8 cellular contexts compared by ENCODE assay signal in the genomic region with DNA sequence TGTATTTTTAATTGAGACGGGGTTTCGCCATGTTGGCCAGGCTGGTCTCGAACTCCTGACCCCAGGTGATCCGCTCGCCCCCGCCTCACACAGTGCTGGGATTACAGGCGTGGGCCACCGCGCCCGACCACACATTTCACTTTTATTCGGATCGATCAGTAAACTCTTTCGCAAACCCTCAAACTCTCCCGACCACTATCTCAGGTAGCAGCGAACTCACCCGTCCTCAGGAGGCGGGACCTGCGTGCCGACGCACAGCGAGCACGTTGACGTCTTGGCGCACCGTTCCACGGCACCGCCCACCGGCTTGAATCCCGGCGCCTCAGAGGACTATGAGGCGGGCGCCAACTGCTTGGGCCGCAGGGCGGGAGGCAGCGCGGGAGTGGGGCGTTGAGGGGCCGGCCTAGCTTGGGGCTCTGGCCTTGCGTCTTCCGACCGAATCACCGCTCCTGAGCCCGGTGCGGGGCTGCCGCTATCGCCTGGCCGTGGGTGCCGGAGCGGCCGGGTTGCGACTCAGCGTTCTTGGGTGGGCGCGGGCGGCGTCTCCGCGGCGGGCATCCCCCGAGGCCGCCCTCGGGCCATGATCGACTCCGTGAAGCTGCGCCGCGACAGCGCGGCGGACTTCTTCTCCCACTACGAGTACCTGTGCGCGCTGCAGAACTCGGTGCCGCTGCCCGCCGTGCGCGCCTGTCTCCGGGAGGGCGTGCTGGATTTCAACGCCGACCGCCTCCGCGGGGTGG. TPM values are rescaled to one million over a fixed set of nuclear protein-coding genes. Genes with fewer than 3 reads are reported as not detected.
DNase-seq lines count a peak whose midpoint lies in the region; ATAC-seq and TF ChIP-seq lines count a peak whose summit lies in the region.

A gene with protein sequence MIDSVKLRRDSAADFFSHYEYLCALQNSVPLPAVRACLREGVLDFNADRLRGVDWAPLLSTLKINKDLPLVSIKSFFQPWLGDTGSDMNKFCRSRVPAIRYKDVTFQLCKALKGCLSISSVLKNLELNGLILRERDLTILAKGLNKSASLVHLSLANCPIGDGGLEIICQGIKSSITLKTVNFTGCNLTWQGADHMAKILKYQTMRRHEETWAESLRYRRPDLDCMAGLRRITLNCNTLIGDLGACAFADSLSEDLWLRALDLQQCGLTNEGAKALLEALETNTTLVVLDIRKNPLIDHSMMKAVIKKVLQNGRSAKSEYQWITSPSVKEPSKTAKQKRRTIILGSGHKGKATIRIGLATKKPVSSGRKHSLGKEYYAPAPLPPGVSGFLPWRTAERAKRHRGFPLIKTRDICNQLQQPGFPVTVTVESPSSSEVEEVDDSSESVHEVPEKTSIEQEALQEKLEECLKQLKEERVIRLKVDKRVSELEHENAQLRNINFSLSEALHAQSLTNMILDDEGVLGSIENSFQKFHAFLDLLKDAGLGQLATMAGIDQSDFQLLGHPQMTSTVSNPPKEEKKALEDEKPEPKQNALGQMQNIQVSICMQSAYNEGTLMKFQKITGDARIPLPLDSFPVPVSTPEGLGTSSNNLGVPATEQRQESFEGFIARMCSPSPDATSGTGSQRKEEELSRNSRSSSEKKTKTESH (plus strand): TSS at position 305 of the 740 bp plus-strand sequence. CDS start 276 bp downstream, at position 581.

- peak within 1 kb of the TSS; percentile 81 for H3K27ac ChIP-seq in GM23338 (ENCODE audit: low read depth)

- ATAC-seq in GM23338 (peak; percentile 95), natural killer cell (peak; percentile 78 to 90 (median 81))

- DNase-seq in EL (peak; percentile 93), GM23338 (ENCODE audit: low spot score) (peak; percentile 98), Kasumi-1 (lab: John Stamatoyannopoulos, UW) (peak; percentile 86 to 87), fibroblast of peridontal ligament (ENCODE audit: extremely low read depth) (peak; percentile 85), natural killer cell (peak; percentile 82)
- peak; percentile 86 for DNase-seq in activated T-helper 2 cell treated with anti-CD3 and anti-CD28 coated beads, Interferon-gamma antibody, Interleukin-2, Interleukin-4, amounts not matched to agents 10 μg/mL and 5 μg/mL and 100 μg/mL, durations not matched to agents 14 hours and 24 hours and 36 hours (ENCODE audit: low spot score)
- peak; percentile 66 to 84 (median 75) for DNase-seq in stimulated activated naive CD4-positive, alpha-beta T cell (lab: John Stamatoyannopoulos, UW)

- H3K79me2 ChIP-seq in GM23338 (replicated peaks; ENCODE audit: insufficient read depth) = peaks cover 24% of the 10 kb centered on the region

- H2AFZ ChIP-seq in GM23338 = peak within 1 kb of the TSS; percentile 92

- peaks cover 9% of the 10 kb centered on the region for H3K27me3 Mint-ChIP-seq in GM23338 (ENCODE audit: insufficient read depth, low read depth, poor library complexity)
- no peaks in the 10 kb centered on the region for H3K27me3 Mint-ChIP-seq in activated T-helper 2 cell treated with anti-CD3 and anti-CD28 coated beads, Interferon-gamma antibody, Interleukin-2, Interleukin-4, amounts not matched to agents 10 μg/mL and 5 μg/mL and 100 μg/mL, durations not matched to agents 14 hours and 24 hours and 36 hours (ENCODE audit: low read depth)
- no peaks in the 10 kb centered on the region for H3K27me3 Mint-ChIP-seq in natural killer cell (ENCODE audit: low read depth in 2 of 2)

- H3K4me1 Mint-ChIP-seq in GM23338 = peaks cover 18% of the 10 kb centered on the region
- peaks cover 35% of the 10 kb centered on the region for H3K4me1 Mint-ChIP-seq in activated T-helper 2 cell treated with anti-CD3 and anti-CD28 coated beads, Interferon-gamma antibody, Interleukin-2, Interleukin-4, amounts not matched to agents 10 μg/mL and 5 μg/mL and 100 μg/mL, durations not matched to agents 14 hours and 24 hours and 36 hours (ENCODE audit: low read depth)
- H3K4me1 Mint-ChIP-seq in natural killer cell = peaks cover 43 to 48% of the 10 kb centered on the region in 2 donors

- H4K20me1 ChIP-seq in GM23338 (replicated peaks; ENCODE audit: insufficient read depth) = 0 out of 2 replicates have a peak, but pooled peaks cover 10% of the 10 kb centered on the region

- H3K9me3 Mint-ChIP-seq in GM23338 (no peaks in the 10 kb centered on the region; the same call in 2 of the 3 replicates), natural killer cell (no peaks in the 10 kb centered on the region)
- no peaks in the 10 kb centered on the region for H3K9me3 Mint-ChIP-seq in activated T-helper 2 cell treated with anti-CD3 and anti-CD28 coated beads, Interferon-gamma antibody, Interleukin-2, Interleukin-4, amounts not matched to agents 10 μg/mL and 5 μg/mL and 100 μg/mL, durations not matched to agents 14 hours and 24 hours and 36 hours

- peak within 1 kb of the TSS; percentile 97 for H3K4me3 ChIP-seq in GM23338

- H3K4me1 ChIP-seq in GM23338 (ENCODE audit: insufficient read depth) = peaks cover 7% of the 10 kb centered on the region; the same call in 1 of the 2 replicates

- peak within 1 kb of the TSS; percentile 98 for H3K27ac Mint-ChIP-seq in GM23338
- H3K27ac Mint-ChIP-seq in activated T-helper 2 cell treated with anti-CD3 and anti-CD28 coated beads, Interferon-gamma antibody, Interleukin-2, Interleukin-4, amounts not matched to agents 10 μg/mL and 5 μg/mL and 100 μg/mL, durations not matched to agents 14 hours and 24 hours and 36 hours = peak within 1 kb of the TSS; percentile 87
- H3K27ac Mint-ChIP-seq in natural killer cell = peak within 1 kb of the TSS in 1 of 2 donors; percentile 98

- peak; percentile 93 for TF ChIP-seq POLR2A in Raji (IDR thresholded peaks at IDR 0.05; ENCODE audit: insufficient read depth, low read depth, low read length)

- peak within 1 kb of the TSS; percentile 82 for H3K4me2 ChIP-seq in GM23338

- H3F3A ChIP-seq in GM23338 (replicated peaks; ENCODE audit: low read depth) = no peaks in the 10 kb centered on the region; the same call in 1 of the 2 replicates

- intact Hi-C loops in activated T-helper 2 cell treated with anti-CD3 and anti-CD28 coated beads, Interferon-gamma antibody, Interleukin-2, Interleukin-4, amounts not matched to agents 10 μg/mL and 5 μg/mL and 100 μg/mL, durations not matched to agents 14 hours and 24 hours and 36 hours (cut with micrococcal nuclease) = loop anchor here (2.0 to 10.0 kb wide), 2 partner anchors 61 to 261 kb away; a partner anchor contains a TSS
- intact Hi-C loops in natural killer cell (cut with micrococcal nuclease) = loop anchor here (1.0 kb wide), 1 partner anchor 26 kb away; no protein-coding TSS in a partner anchor

- no peak within 1 kb of the TSS; the same call in 2 of the 3 replicates for H3K4me3 Mint-ChIP-seq in GM23338
- no peak within 1 kb of the TSS for H3K4me3 Mint-ChIP-seq in activated T-helper 2 cell treated with anti-CD3 and anti-CD28 coated beads, Interferon-gamma antibody, Interleukin-2, Interleukin-4, amounts not matched to agents 10 μg/mL and 5 μg/mL and 100 μg/mL, durations not matched to agents 14 hours and 24 hours and 36 hours (ENCODE audit: low read depth)
- peak within 1 kb of the TSS; percentile 91 for H3K4me3 Mint-ChIP-seq in natural killer cell

- TF ChIP-seq CTCF in GM23338 (conservative IDR thresholded peaks at IDR 0.05; ENCODE audit: low read depth in 2 of 2) = no peak
- no peak for TF ChIP-seq CTCF in natural killer cell (IDR thresholded peaks at IDR 0.05)

- no peaks in the 10 kb centered on the region for H3K27me3 ChIP-seq in GM23338 (ENCODE audit: insufficient read depth)

- H3K9me2 ChIP-seq in GM23338 (ENCODE audit: insufficient read depth) = no peaks in the 10 kb centered on the region

- H3K36me3 Mint-ChIP-seq in GM23338 (ENCODE audit: low read depth) (peaks cover 18% of the 10 kb centered on the region), natural killer cell (peaks cover 7% of the 10 kb centered on the region)
- peaks cover 25% of the 10 kb centered on the region for H3K36me3 Mint-ChIP-seq in activated T-helper 2 cell treated with anti-CD3 and anti-CD28 coated beads, Interferon-gamma antibody, Interleukin-2, Interleukin-4, amounts not matched to agents 10 μg/mL and 5 μg/mL and 100 μg/mL, durations not matched to agents 14 hours and 24 hours and 36 hours (ENCODE audit: low read depth)

- H3K36me3 ChIP-seq in GM23338 (ENCODE audit: insufficient read depth) = peaks cover 8% of the 10 kb centered on the region

TF ChIP-seq in GM23338, 12 proteins besides CTCF, POLR2A, EP300 and RAD21 (continues in another document):
- peak; percentile 79 for TF ChIP-seq CREB1 (CRISPR knock-in tag; IDR thresholded peaks at IDR 0.05; ENCODE audit: low read depth)
- no peak for TF ChIP-seq EZH2 (IDR thresholded peaks at IDR 0.05; ENCODE audit: low read depth, unreplicated experiment)
- TF ChIP-seq NANOG (IDR thresholded peaks at IDR 0.05; ENCODE audit: borderline replicate concordance) = no peak
- TF ChIP-seq ZNF331 (CRISPR knock-in tag; IDR thresholded peaks at IDR 0.05; ENCODE audit: low read depth) = no peak
- TF ChIP-seq, protein P1, sequence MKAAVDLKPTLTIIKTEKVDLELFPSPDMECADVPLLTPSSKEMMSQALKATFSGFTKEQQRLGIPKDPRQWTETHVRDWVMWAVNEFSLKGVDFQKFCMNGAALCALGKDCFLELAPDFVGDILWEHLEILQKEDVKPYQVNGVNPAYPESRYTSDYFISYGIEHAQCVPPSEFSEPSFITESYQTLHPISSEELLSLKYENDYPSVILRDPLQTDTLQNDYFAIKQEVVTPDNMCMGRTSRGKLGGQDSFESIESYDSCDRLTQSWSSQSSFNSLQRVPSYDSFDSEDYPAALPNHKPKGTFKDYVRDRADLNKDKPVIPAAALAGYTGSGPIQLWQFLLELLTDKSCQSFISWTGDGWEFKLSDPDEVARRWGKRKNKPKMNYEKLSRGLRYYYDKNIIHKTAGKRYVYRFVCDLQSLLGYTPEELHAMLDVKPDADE (IDR thresholded peaks at IDR 0.05) = 0 out of 2 replicates have a peak, but pooled peaks have one; percentile 12
- peak; percentile 98 for TF ChIP-seq POLR2AphosphoS5 (IDR thresholded peaks at IDR 0.05; ENCODE audit: low read depth)

RNA-seq across cellular contexts. Expression of the gene that starts here (rescaled TPM):
- 46.6 and 48.3 TPM in 2 replicates for total RNA-seq in GM23338 (2014; rRNA removed; shearing (Covaris generic))
- polyA plus RNA-seq in GM23338 (2016; fragmentation: Nextera tagmentation; extraction: Ambion mirVana) = 18.7 and 19.9 TPM in 2 replicates
- 33.7 and 36.5 TPM in 2 replicates for total RNA-seq in activated T-helper 2 cell treated with anti-CD3 and anti-CD28 coated beads, Interferon-gamma antibody, Interleukin-2, Interleukin-4, amounts not matched to agents 10 μg/mL and 5 μg/mL and 100 μg/mL, durations not matched to agents 14 hours and 24 hours and 36 hours
- total RNA-seq in natural killer cell = 100 to 1,000 TPM; 204 to 304 (median 253) TPM

Comparison
In these comparisons a context has a peak if more than half of its experiments do, and no peak if none do; other contexts are left out.
1. Peak in every context shown above with its lines: DNase-seq, ATAC-seq, H3K4me3 ChIP-seq and H3K27ac ChIP-seq.